Comparison of ENCODE assay signal across 19 cellular contexts in genomic region chr3:53702776-53703175, GRCh38.
"Had no signal": no experiment of that assay in that cellular context is flagged by ENCODE, and none has a peak within 500 bp of the region (broad histone marks: within the 10 kb centered on the region; RNA-seq: fewer than 3 reads in every experiment).

No MANE protein-coding gene starts in this region.

- H3K27ac ChIP-seq: adrenal gland, ascending aorta, brain microvascular endothelial cell, colonic mucosa, gastroesophageal sphincter, heart left ventricle, transverse colon, uterus, VCaP had no signal

- H3K4me2 ChIP-seq: smooth muscle cell had no signal

- H3K27me3 ChIP-seq: adrenal gland, ascending aorta, brain microvascular endothelial cell, colonic mucosa, dorsolateral prefrontal cortex, gastroesophageal sphincter, heart left ventricle, transverse colon, uterus had no signal

- H3K9me3 ChIP-seq: adrenal gland, ascending aorta, colonic mucosa, gastroesophageal sphincter, heart left ventricle, transverse colon, uterus had no signal

- H3K4me3 ChIP-seq: adrenal gland, ascending aorta, colonic mucosa, dorsolateral prefrontal cortex, gastroesophageal sphincter, heart left ventricle, smooth muscle cell, transverse colon, uterus had no signal

- H3K4me1 ChIP-seq: adrenal gland, ascending aorta, colonic mucosa, gastroesophageal sphincter, transverse colon, uterus had no signal

- H3K36me3 ChIP-seq: ascending aorta, brain microvascular endothelial cell, colonic mucosa, gastroesophageal sphincter, heart left ventricle, transverse colon, uterus had no signal

- DNase-seq: activated CD4-positive, alpha-beta memory T cell treated with anti-CD3 and anti-CD28 coated beads, Interleukin-2, amount 10 ng/mL, durations not matched to agents 7 days and 5 days; activated CD8-positive, alpha-beta memory T cell treated with anti-CD3 and anti-CD28 coated beads, Interleukin-2, amount 50 U/mL, for 4 hours; activated T-cell treated with anti-CD3 and anti-CD28 coated beads, Interleukin-2, amount 50 U/mL, for 24 hours; adrenal gland; brain microvascular endothelial cell; central memory CD4-positive, alpha-beta T cell; colonic mucosa; endodermal cell; naive B cell; posterior cingulate gyrus; stimulated activated CD4-positive, alpha-beta T cell treated with anti-CD3 and anti-CD28 coated beads, Interleukin-15, amount 100 ng/mL, for 24 hours; transverse colon; uterus had no signal
